ENCODE assay signal across 8 cellular contexts in genomic region chr19:38657633-38658222, GRCh38. TPM values are rescaled to one million over a fixed set of nuclear protein-coding genes. Genes with fewer than 3 reads are reported as not detected.
DNase-seq lines count a peak whose midpoint lies in the region; ATAC-seq, FAIRE-seq and TF ChIP-seq lines count a peak whose summit lies in the region.

No MANE protein-coding gene starts in this region.

- no peak overlapping the region for H3K4me3 ChIP-seq in astrocyte of the spinal cord (ENCODE audit: low read depth, low read length)
- no peak overlapping the region for H3K4me3 ChIP-seq in HepG2 (replicated peaks in 1 of 3; ENCODE audit: insufficient read depth in 1 of 3, low read depth in 2 of 3, low read length in 3 of 3)
- no peak overlapping the region for H3K4me3 ChIP-seq in tibial nerve

- CTCF ChIA-PET in HepG2 (lab: Yijun Ruan, JAX; ENCODE audit: low intra/inter-chr PET ratio, low total read pairs), result no interaction called here

- TF ChIP-seq RAD21 in HepG2 (CRISPR knock-in tag; IDR thresholded peaks at IDR 0.05), result no peak

- intact Hi-C loops in HepG2 (cut with micrococcal nuclease; ENCODE audit: unreplicated experiment), result loop anchor here (2.0 to 10.0 kb wide), 3 partner anchors 17 to 275 kb away; partner anchors contain the start of genes ECH1, MRPS12 and SARS2

- peak overlapping the region; percentile 33; the same call in 1 of the 2 replicates for H3K9ac ChIP-seq in HepG2 (ENCODE audit: insufficient read depth, low read depth, low read length)

- H3K27ac ChIP-seq in HepG2 (ENCODE audit: extremely low read length, insufficient read depth, low read length) (peak overlapping the region; percentile 69), tibial nerve (peak overlapping the region; percentile 73 to 93 (median 86))

- peaks cover 95% of the 10 kb centered on the region for H3K79me2 ChIP-seq in HepG2 (ENCODE audit: insufficient read depth, low read length)

- H4K20me1 ChIP-seq in HepG2 (ENCODE audit: insufficient read depth, low read length), result peaks cover 78% of the 10 kb centered on the region

- H2AFZ ChIP-seq in HepG2 (ENCODE audit: low read length), result no peak overlapping the region

- ATAC-seq in HepG2, result no peak

- FAIRE-seq in A204.1 (lab: Jason Lieb, UNC), result peak; percentile 88
- FAIRE-seq in HepG2 (lab: Jason Lieb, UNC), result no peak

- no TSS peak for BruUV-seq in HepG2 (replicated peaks; lab: Mats Ljungman, UMichigan)

- in situ Hi-C loops in astrocyte of the spinal cord (cut with HindIII; ENCODE audit: low sequenced_read_pairs), result no loop called here
- in situ Hi-C loops in HepG2 (cut with HindIII; ENCODE audit: extremely low pct_ligation_motif_present, low pct_unique_long_range_greater_than_20kb), result loop anchor here (5.0 kb wide), 1 partner anchor 45 kb away; no protein-coding TSS in a partner anchor

- H3K4me2 ChIP-seq in HepG2 (ENCODE audit: low read depth, low read length), result peak overlapping the region; percentile 65

- DNase-seq in HS-5 (ENCODE audit: low read depth) (peak; percentile 95), astrocyte of the spinal cord (ENCODE audit: low read depth, low spot score) (peak; percentile 82), HepG2 (ENCODE audit: low spot score) (no peak), tibial nerve (ENCODE audit: low spot score in 2 of 2) (no peak), NCI-H1105 (lab: John Stamatoyannopoulos, UW) (no peak), activated gamma-delta T cell (lab: John Stamatoyannopoulos, UW) (no peak), NCI-H2171 treated with DMSO at 0.1 percent for 48 hours (lab: John Stamatoyannopoulos, UW) (no peak)

- H3K4me1 ChIP-seq in HepG2 (ENCODE audit: insufficient read depth, low read length) (peaks cover 98% of the 10 kb centered on the region), tibial nerve (peaks cover 12 to 100% (median 89%) of the 10 kb centered on the region in 4 donors)

- H3K27me3 ChIP-seq in HepG2 (ENCODE audit: control insufficient read depth in 1 of 2, insufficient read depth in 2 of 2, low read length in 2 of 2) (no peaks in the 10 kb centered on the region), tibial nerve (no peaks in the 10 kb centered on the region)

- TF ChIP-seq EP300 in HepG2 (IDR thresholded peaks at IDR 0.05; ENCODE audit: low read depth in 2 of 2, low read length in 2 of 2) (no peak), HepG2 (CRISPR knock-in tag; IDR thresholded peaks at IDR 0.05; ENCODE audit: borderline replicate concordance) (no peak), tibial nerve (IDR thresholded peaks at IDR 0.05) (peak in 1 of 2 donors; percentile 17)

- TF ChIP-seq POLR2A in HepG2 (IDR thresholded peaks at IDR 0.05; ENCODE audit: insufficient read depth in 1 of 2, low read depth in 2 of 2, low read length in 2 of 2) (no peak), tibial nerve (IDR thresholded peaks at IDR 0.05) (no peak)

- POLR2A ChIA-PET in HepG2 (lab: Yijun Ruan, JAX), result interaction anchor here (1.0 to 4.4 kb wide), 9 partner anchors 8 to 191 kb away, joined by 3 to 59 read pairs (median 9); partner anchors contain the start of genes ACTN4 and EIF3K

- 84% methylated on average over 8 of the region's 8 CpGs for WGBS in HepG2 (ENCODE audit: low lambda C conversion rate)
- 40 to 44% methylated on average over 8 of the region's 8 CpGs for WGBS in tibial nerve, 2 donors

- peaks cover 10 to 49% of the 10 kb centered on the region in 2 experiments for H3K36me3 ChIP-seq in HepG2 (replicated peaks in 1 of 2; ENCODE audit: control insufficient read depth in 1 of 2, insufficient read depth in 2 of 2, low read length in 2 of 2)
- H3K36me3 ChIP-seq in tibial nerve, result no peaks in the 10 kb centered on the region

- H3K9me3 ChIP-seq in HepG2 (ENCODE audit: low read length) (no peaks in the 10 kb centered on the region), tibial nerve (no peaks in the 10 kb centered on the region)

- TF ChIP-seq CTCF in astrocyte of the spinal cord (IDR thresholded peaks at IDR 0.05; ENCODE audit: low read depth, low read length), result no peak
- no peak for TF ChIP-seq CTCF in HepG2 (CRISPR knock-in tag; IDR thresholded peaks at IDR 0.05)
- TF ChIP-seq CTCF in tibial nerve (IDR thresholded peaks at IDR 0.05), result no peak

TF ChIP-seq in HepG2, 621 proteins besides CTCF, POLR2A, EP300 and RAD21 (continues in another document):
- peak; percentile 84 for TF ChIP-seq RBM22 (optimal IDR thresholded peaks at IDR 0.05; ENCODE audit: low read length)

RNA-seq across cellular contexts. Expression of gene ACTN4, which starts 10.3 kb away (rescaled TPM):
- total RNA-seq in HepG2 (2016; rRNA removed; fragmentation: Illumina TruSeq; extraction: Trizol) (167 and 192 TPM in 2 replicates), tibial nerve (100 to 1,000 TPM; 342 to 463 (median 382) TPM)
- total RNA-seq in HepG2 (2016; cell fraction: cytosol; rRNA removed; fragmentation: Illumina TruSeq; extraction: Trizol; ENCODE audit: low read depth), result 13.8 and 15.0 TPM in 2 replicates
- total RNA-seq in HepG2 (2016; cell fraction: insoluble cytoplasmic fraction; rRNA removed; fragmentation: Illumina TruSeq; extraction: Trizol), result 122 and 176 TPM in 2 replicates
- 28.6 and 34.1 TPM in 2 replicates for total RNA-seq in HepG2 (2016; cell fraction: membrane; rRNA removed; fragmentation: Illumina TruSeq; extraction: Trizol)
- 148 and 165 TPM in 2 replicates for total RNA-seq in HepG2 (2016; cell fraction: nucleus; rRNA removed; fragmentation: Illumina TruSeq; extraction: Trizol)
- polyA plus RNA-seq in HepG2 (2011; rRNA removed), result 171 and 223 TPM in 2 replicates
- 82.2 and 91.7 TPM in 2 replicates for polyA plus RNA-seq in HepG2 (2011; cell fraction: cytosol; rRNA removed)
- polyA plus RNA-seq in HepG2 (2011; cell fraction: nucleus; rRNA removed), result 437 and 620 TPM in 2 replicates
- 222 and 260 TPM in 2 replicates for polyA plus RNA-seq in HepG2 (2012)
- 5.8 and 8.5 TPM in 2 replicates for polyA plus RNA-seq in HepG2 (2016; cell fraction: cytosol; fragmentation: Illumina TruSeq; extraction: Trizol; ENCODE audit: low read depth)
- polyA plus RNA-seq in HepG2 (2016; cell fraction: insoluble cytoplasmic fraction; fragmentation: Illumina TruSeq; extraction: Trizol; ENCODE audit: low read depth), result 192 and 256 TPM in 2 replicates
- 20.9 and 27.6 TPM in 2 replicates for polyA plus RNA-seq in HepG2 (2016; cell fraction: membrane; fragmentation: Illumina TruSeq; extraction: Trizol; ENCODE audit: low read depth)
- 435 and 441 TPM in 2 replicates for polyA plus RNA-seq in HepG2 (2016; cell fraction: nucleus; fragmentation: Illumina TruSeq; extraction: Trizol; ENCODE audit: insufficient read depth, low read depth)
- polyA minus RNA-seq in HepG2 (2011; rRNA and poly(A)+ RNA removed; ENCODE audit: low replicate concordance), result 172 and 192 TPM in 2 replicates
- polyA minus RNA-seq in HepG2 (2011; cell fraction: cytosol; rRNA and poly(A)+ RNA removed), result 86.2 and 95.5 TPM in 2 replicates
- 73.1 and 75.2 TPM in 2 replicates for polyA minus RNA-seq in HepG2 (2011; cell fraction: nucleus; rRNA and poly(A)+ RNA removed)

RNA-seq across cellular contexts. Expression of gene EIF3K, which starts 38.7 kb away (rescaled TPM):
- 258 and 351 TPM in 2 replicates for total RNA-seq in HepG2 (2016; rRNA removed; fragmentation: Illumina TruSeq; extraction: Trizol)
- total RNA-seq in HepG2 (2016; cell fraction: cytosol; rRNA removed; fragmentation: Illumina TruSeq; extraction: Trizol; ENCODE audit: low read depth), result 100 and 104 TPM in 2 replicates
- 260 and 364 TPM in 2 replicates for total RNA-seq in HepG2 (2016; cell fraction: insoluble cytoplasmic fraction; rRNA removed; fragmentation: Illumina TruSeq; extraction: Trizol)
- total RNA-seq in HepG2 (2016; cell fraction: membrane; rRNA removed; fragmentation: Illumina TruSeq; extraction: Trizol), result 174 and 175 TPM in 2 replicates
- total RNA-seq in HepG2 (2016; cell fraction: nucleus; rRNA removed; fragmentation: Illumina TruSeq; extraction: Trizol), result 92.4 TPM in 2 replicates
- 179 and 230 TPM in 2 replicates for polyA plus RNA-seq in HepG2 (2011; rRNA removed)
- polyA plus RNA-seq in HepG2 (2011; cell fraction: cytosol; rRNA removed), result 271 and 427 TPM in 2 replicates
- polyA plus RNA-seq in HepG2 (2011; cell fraction: nucleus; rRNA removed), result 210 and 224 TPM in 2 replicates
- polyA plus RNA-seq in HepG2 (2012), result 171 and 172 TPM in 2 replicates
- 106 and 109 TPM in 2 replicates for polyA plus RNA-seq in HepG2 (2016; cell fraction: cytosol; fragmentation: Illumina TruSeq; extraction: Trizol; ENCODE audit: low read depth)
- polyA plus RNA-seq in HepG2 (2016; cell fraction: insoluble cytoplasmic fraction; fragmentation: Illumina TruSeq; extraction: Trizol; ENCODE audit: low read depth), result 349 and 386 TPM in 2 replicates
- polyA plus RNA-seq in HepG2 (2016; cell fraction: membrane; fragmentation: Illumina TruSeq; extraction: Trizol; ENCODE audit: low read depth), result 161 and 168 TPM in 2 replicates
- polyA plus RNA-seq in HepG2 (2016; cell fraction: nucleus; fragmentation: Illumina TruSeq; extraction: Trizol; ENCODE audit: insufficient read depth, low read depth), result 163 and 169 TPM in 2 replicates
- 199 and 296 TPM in 2 replicates for polyA minus RNA-seq in HepG2 (2011; rRNA and poly(A)+ RNA removed; ENCODE audit: low replicate concordance)
- polyA minus RNA-seq in HepG2 (2011; cell fraction: cytosol; rRNA and poly(A)+ RNA removed), result 94.6 and 127 TPM in 2 replicates
- polyA minus RNA-seq in HepG2 (2011; cell fraction: nucleus; rRNA and poly(A)+ RNA removed), result 43.4 and 51.5 TPM in 2 replicates
- total RNA-seq in tibial nerve, result 100 to 1,000 TPM; 326 to 534 (median 466) TPM

RNA-seq across cellular contexts. Expression of gene MAP4K1, which starts 40.0 kb away (rescaled TPM):
- total RNA-seq in HepG2 (2016; rRNA removed; fragmentation: Illumina TruSeq; extraction: Trizol) (0.89 TPM in 1 of 2 replicates, not detected in the other), tibial nerve (10 to 100 TPM in 1 of 4 donors, 1 to 10 TPM in 3; 2.5 to 10.0 (median 8.8) TPM)
- not detected in 2 replicates for total RNA-seq in HepG2 (2016; cell fraction: cytosol; rRNA removed; fragmentation: Illumina TruSeq; extraction: Trizol; ENCODE audit: low read depth)
- total RNA-seq in HepG2 (2016; cell fraction: insoluble cytoplasmic fraction; rRNA removed; fragmentation: Illumina TruSeq; extraction: Trizol), result 0.39 and 0.41 TPM in 2 replicates
- total RNA-seq in HepG2 (2016; cell fraction: membrane; rRNA removed; fragmentation: Illumina TruSeq; extraction: Trizol), result 0.19 and 0.62 TPM in 2 replicates
- 0.60 TPM in 1 of 2 replicates, not detected in the other for total RNA-seq in HepG2 (2016; cell fraction: nucleus; rRNA removed; fragmentation: Illumina TruSeq; extraction: Trizol)
- polyA plus RNA-seq in HepG2 (2011; rRNA removed), result 0.24 and 0.35 TPM in 2 replicates
- 0.05 and 0.31 TPM in 2 replicates for polyA plus RNA-seq in HepG2 (2011; cell fraction: cytosol; rRNA removed)
- polyA plus RNA-seq in HepG2 (2011; cell fraction: nucleus; rRNA removed), result 2.1 and 2.6 TPM in 2 replicates
- polyA plus RNA-seq in HepG2 (2012), result 0.44 and 0.64 TPM in 2 replicates
- not detected in 2 replicates for polyA plus RNA-seq in HepG2 (2016; cell fraction: cytosol; fragmentation: Illumina TruSeq; extraction: Trizol; ENCODE audit: low read depth)
- 0.52 TPM in 1 of 2 replicates, not detected in the other for polyA plus RNA-seq in HepG2 (2016; cell fraction: insoluble cytoplasmic fraction; fragmentation: Illumina TruSeq; extraction: Trizol; ENCODE audit: low read depth)
- not detected in 2 replicates for polyA plus RNA-seq in HepG2 (2016; cell fraction: membrane; fragmentation: Illumina TruSeq; extraction: Trizol; ENCODE audit: low read depth)
- polyA plus RNA-seq in HepG2 (2016; cell fraction: nucleus; fragmentation: Illumina TruSeq; extraction: Trizol; ENCODE audit: insufficient read depth, low read depth), result 1.4 and 3.1 TPM in 2 replicates
- polyA minus RNA-seq in HepG2 (2011; rRNA and poly(A)+ RNA removed; ENCODE audit: low replicate concordance), result 0.91 TPM in 1 of 2 replicates, not detected in the other
- polyA minus RNA-seq in HepG2 (2011; cell fraction: cytosol; rRNA and poly(A)+ RNA removed), result not detected in 2 replicates
- polyA minus RNA-seq in HepG2 (2011; cell fraction: nucleus; rRNA and poly(A)+ RNA removed), result not detected in 2 replicates

Comparison
In these comparisons a context has a peak if more than half of its experiments do, and no peak if none do; other contexts are left out.
1. DNase-seq: peak in HS-5 (single experiment) and astrocyte of the spinal cord (single experiment); none in HepG2 (single experiment), tibial nerve (0 of 2), NCI-H1105 (single experiment), activated gamma-delta T cell (single experiment) and NCI-H2171 treated with DMSO at 0.1 percent for 48 hours (single experiment).